ENCODE assay signal across 8 cellular contexts in the genomic region with DNA sequence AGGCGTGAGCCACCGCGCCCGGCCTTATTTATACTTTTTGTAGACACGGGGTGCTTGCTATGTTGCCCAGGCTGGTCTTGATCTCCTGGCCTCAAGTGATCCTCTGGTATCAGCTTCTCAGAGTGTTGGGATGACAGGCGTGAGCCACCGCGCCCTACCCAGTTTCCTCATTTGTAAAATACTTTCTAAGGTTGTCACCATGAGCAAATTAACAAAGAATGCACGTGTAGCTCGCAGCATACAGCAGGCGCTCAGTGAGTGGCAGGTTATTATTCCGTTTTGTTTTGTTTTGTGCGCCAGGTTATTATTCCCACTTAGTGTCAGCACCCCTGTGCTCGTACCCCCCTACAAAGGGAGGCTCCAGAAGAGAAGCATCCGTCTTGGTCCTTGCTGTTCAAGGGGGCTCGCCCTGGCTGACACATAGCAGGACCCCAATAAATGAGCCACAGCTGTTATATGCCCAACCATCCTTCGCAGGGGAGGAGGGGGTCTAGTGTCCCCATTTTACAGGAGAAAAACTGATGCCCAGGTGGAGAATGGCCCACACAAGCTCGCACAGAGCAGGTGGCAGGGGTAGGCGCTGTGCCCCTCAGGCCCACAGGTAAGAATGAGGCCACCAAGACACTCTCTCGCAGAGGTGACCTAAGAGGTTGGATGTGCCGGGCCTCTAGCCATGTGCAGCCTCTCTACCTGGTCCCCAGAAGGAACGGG. TPM values are rescaled to one million over a fixed set of nuclear protein-coding genes. Genes with fewer than 3 reads are reported as not detected.
DNase-seq lines count a peak whose midpoint lies in the region; ATAC-seq, FAIRE-seq and TF ChIP-seq lines count a peak whose summit lies in the region.

No MANE protein-coding gene starts in this region.

- H3K4me3 Mint-ChIP-seq in activated CD4-positive, alpha-beta T cell treated with anti-CD3 and anti-CD28 coated beads for 36 hours, result peak overlapping the region; percentile 76

- H3K27ac ChIP-seq in skin epidermis, result peak overlapping the region in 19 of 21 experiments; percentile 6 to 97 (median 85)

- TF ChIP-seq CTCF in foreskin fibroblast (IDR thresholded peaks at IDR 0.05; ENCODE audit: low read depth, low read length), result no peak

- peak overlapping the region; percentile 80 for H3K27ac Mint-ChIP-seq in activated CD4-positive, alpha-beta T cell treated with anti-CD3 and anti-CD28 coated beads for 36 hours

- peaks cover 42% of the 10 kb centered on the region for H3K4me1 Mint-ChIP-seq in activated CD4-positive, alpha-beta T cell treated with anti-CD3 and anti-CD28 coated beads for 36 hours

- H3K27me3 Mint-ChIP-seq in activated CD4-positive, alpha-beta T cell treated with anti-CD3 and anti-CD28 coated beads for 36 hours, result no peaks in the 10 kb centered on the region

- no peak for FAIRE-seq in urothelium cell line (lab: Jason Lieb, UNC)

- no peak for ATAC-seq in activated CD4-positive, alpha-beta T cell treated with anti-CD3 and anti-CD28 coated beads for 36 hours

- peak overlapping the region; percentile 36 to 83 for H3K4me3 ChIP-seq in foreskin fibroblast (ENCODE audit: low read depth in 1 of 2, low read length in 2 of 2)
- H3K4me3 ChIP-seq in skin epidermis, result peak overlapping the region; percentile 61 to 98 (median 74)

- CTCF ChIA-PET in activated CD4-positive, alpha-beta T cell treated with anti-CD3 and anti-CD28 coated beads for 36 hours (lab: Charles Lee), result no interaction called here

- DNase-seq in activated CD4-positive, alpha-beta T cell treated with anti-CD3 and anti-CD28 coated beads for 36 hours, result no peak
- DNase-seq in activated CD4-positive, alpha-beta T cell treated with anti-CD3 and anti-CD28 coated beads, Interleukin-2, amount 50 U/mL, for 1 hour, result no peak
- DNase-seq in SW480 (ENCODE audit: low spot score) (peak; percentile 68), foreskin fibroblast (peak in 1 of 2 donors; percentile 43), urothelium cell line (ENCODE audit: low spot score) (no peak), NCI-H1694 treated with DMSO at 0.1 percent for 48 hours (lab: John Stamatoyannopoulos, UW) (no peak), RPMI8226 (no peak)

- intact Hi-C loops in activated CD4-positive, alpha-beta T cell treated with anti-CD3 and anti-CD28 coated beads for 36 hours (cut with DNase I, micrococcal nuclease), result loop anchor here (1.0 to 2.0 kb wide), 8 partner anchors 34 to 221 kb away; partner anchors contain the start of genes ALKBH5 (in 2 of the 2), SMCR8 (in 2 of the 2), ATPAF2 (in 1 of the 2) and GID4 (in 1 of the 2)

- POLR2A ChIA-PET in activated CD4-positive, alpha-beta T cell treated with anti-CD3 and anti-CD28 coated beads for 36 hours (lab: Charles Lee), result no interaction called here

- peaks cover 5% of the 10 kb centered on the region for H3K36me3 Mint-ChIP-seq in activated CD4-positive, alpha-beta T cell treated with anti-CD3 and anti-CD28 coated beads for 36 hours (ENCODE audit: low read depth)

- no peaks in the 10 kb centered on the region for H3K9me3 Mint-ChIP-seq in activated CD4-positive, alpha-beta T cell treated with anti-CD3 and anti-CD28 coated beads for 36 hours (ENCODE audit: low read depth)

RNA-seq across cellular contexts. Expression of gene MIEF2, which starts 0.7 kb away (rescaled TPM):
- 1 to 10 TPM; 3.3 to 5.2 TPM for total RNA-seq in activated CD4-positive, alpha-beta T cell treated with anti-CD3 and anti-CD28 coated beads for 36 hours

RNA-seq across cellular contexts. Expression of gene FLII, which starts 1.2 kb away (rescaled TPM):
- 100 to 1,000 TPM; 282 to 364 TPM for total RNA-seq in activated CD4-positive, alpha-beta T cell treated with anti-CD3 and anti-CD28 coated beads for 36 hours

RNA-seq across cellular contexts. Expression of gene LLGL1, which starts 34.3 kb away (rescaled TPM):
- 10 to 100 TPM; 17.5 to 18.4 TPM for total RNA-seq in activated CD4-positive, alpha-beta T cell treated with anti-CD3 and anti-CD28 coated beads for 36 hours

RNA-seq across cellular contexts. Expression of gene TOP3A, which starts 55.0 kb away (rescaled TPM):
- 10 to 100 TPM; 44.1 to 57.9 TPM for total RNA-seq in activated CD4-positive, alpha-beta T cell treated with anti-CD3 and anti-CD28 coated beads for 36 hours

RNA-seq across cellular contexts. Expression of gene SMCR8, which starts 55.3 kb away (rescaled TPM):
- total RNA-seq in activated CD4-positive, alpha-beta T cell treated with anti-CD3 and anti-CD28 coated beads for 36 hours, result 10 to 100 TPM; 13.2 to 14.5 TPM
